ENCODE assay signal across 1 cellular context in the genomic region with DNA sequence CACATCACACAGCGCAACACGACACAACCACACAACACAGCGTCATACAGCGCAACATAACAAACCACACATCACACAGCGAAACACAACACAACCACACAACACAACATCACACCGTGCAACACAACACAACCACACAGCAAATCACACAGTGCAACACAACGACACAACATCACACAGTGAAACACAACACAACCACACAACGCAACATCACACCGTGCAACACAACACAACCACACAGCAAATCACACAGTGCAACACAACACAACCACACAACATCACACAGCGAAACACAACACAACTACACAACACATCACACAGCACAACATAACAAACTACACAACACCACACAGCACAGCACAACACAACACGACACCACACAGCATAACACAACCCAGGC.
TF ChIP-seq lines count a peak whose summit lies in the region.

No MANE protein-coding gene starts in this region.

TF ChIP-seq in H1, 55 proteins besides CTCF, POLR2A, EP300 and RAD21:
- TF ChIP-seq CREB1 (IDR thresholded peaks at IDR 0.05) (no peak), HDAC6 (IDR thresholded peaks at IDR 0.05; ENCODE audit: low read depth, low read length) (peak; percentile 62)
